Comparison of ENCODE assay signal across 24 cellular contexts in genomic region chr5:42721484-42721883, GRCh38. TPM values are rescaled to one million over a fixed set of nuclear protein-coding genes. Genes with fewer than 3 reads are reported as not detected.
"Had no signal": no experiment of that assay in that cellular context is flagged by ENCODE, and none has a peak within 500 bp of the region (broad histone marks: within the 10 kb centered on the region; RNA-seq: fewer than 3 reads in every experiment).

No MANE protein-coding gene starts in this region.

- H3K4me1 ChIP-seq: colonic mucosa, esophagus squamous epithelium, gastroesophageal sphincter, prostate gland, tibial artery had no signal

- H3K27me3 ChIP-seq: colonic mucosa, dorsolateral prefrontal cortex, esophagus squamous epithelium, gastroesophageal sphincter, tibial artery had no signal

- H3K27ac ChIP-seq: colonic mucosa, dorsolateral prefrontal cortex, esophagus squamous epithelium, gastroesophageal sphincter, prostate gland, tibial artery, VCaP had no signal

- H3K36me3 ChIP-seq: colonic mucosa had no signal

- H3K4me1 Mint-ChIP-seq: mesothelial cell of epicardium had no signal

- H3K4me3 Mint-ChIP-seq: activated CD4-positive, alpha-beta T cell treated with anti-CD3 and anti-CD28 coated beads, Interleukin-2, amount 10 ng/mL, durations not matched to agents 7 days and 5 days; activated naive CD8-positive, alpha-beta T cell treated with anti-CD3 and anti-CD28 coated beads for 36 hours; mesothelial cell of epicardium; naive thymus-derived CD8-positive, alpha-beta T cell; stimulated activated naive CD8-positive, alpha-beta T cell treated with anti-CD3 and anti-CD28 coated beads, Interleukin-15, amount 100 ng/mL, for 72 hours; T-helper 1 cell treated with Interleukin-12 subunit alpha and Interleukin-12 subunit beta and Interleukin-4 antibody, amounts not matched to agents 30 μg/mL and 1 μg/mL, for 36 hours had no signal

- H3K27ac Mint-ChIP-seq: activated CD4-positive, alpha-beta T cell treated with anti-CD3 and anti-CD28 coated beads, Interleukin-2, amount 10 ng/mL, durations not matched to agents 7 days and 5 days; activated naive CD8-positive, alpha-beta T cell treated with anti-CD3 and anti-CD28 coated beads for 36 hours; mesothelial cell of epicardium; naive thymus-derived CD8-positive, alpha-beta T cell; stimulated activated naive CD8-positive, alpha-beta T cell treated with anti-CD3 and anti-CD28 coated beads, Interleukin-15, amount 100 ng/mL, for 72 hours; T-helper 1 cell treated with Interleukin-12 subunit alpha and Interleukin-12 subunit beta and Interleukin-4 antibody, amounts not matched to agents 30 μg/mL and 1 μg/mL, for 36 hours had no signal

- DNase-seq: activated CD4-positive, alpha-beta T cell treated with anti-CD3 and anti-CD28 coated beads, Interleukin-2, amount 10 ng/mL, durations not matched to agents 7 days and 5 days; activated CD4-positive, CD25-positive, alpha-beta regulatory T cell treated with anti-CD3 and anti-CD28 coated beads, Interleukin-2, amount 50 U/mL, for 72 hours; activated naive CD4-positive, alpha-beta T cell treated with Interleukin-2 at 50 U/mL for 16 hours; activated naive CD8-positive, alpha-beta T cell treated with anti-CD3 and anti-CD28 coated beads for 36 hours; activated T-cell treated with anti-CD3 and anti-CD28 coated beads, Interleukin-2, amount 50 U/mL, for 1 hour; amniotic stem cell; colonic mucosa; dorsolateral prefrontal cortex; esophagus squamous epithelium; head of caudate nucleus; hypothalamus; mammary epithelial cell; naive thymus-derived CD8-positive, alpha-beta T cell; right cardiac atrium; stimulated activated CD4-positive, alpha-beta T cell treated with anti-CD3 and anti-CD28 coated beads, Interleukin-12 subunit alpha, Interleukin-12 subunit beta, amount 100 ng/mL, for 4 hours; stimulated activated naive CD8-positive, alpha-beta T cell treated with anti-CD3 and anti-CD28 coated beads, Interleukin-15, amount 100 ng/mL, for 72 hours; tibial artery had no signal

- ATAC-seq: gastroesophageal sphincter; left ventricle myocardium superior; naive thymus-derived CD8-positive, alpha-beta T cell; right cardiac atrium; stimulated activated naive CD8-positive, alpha-beta T cell treated with anti-CD3 and anti-CD28 coated beads, Interleukin-15, amount 100 ng/mL, for 72 hours had no signal

- H3K9me3 Mint-ChIP-seq: activated CD4-positive, alpha-beta T cell treated with anti-CD3 and anti-CD28 coated beads, Interleukin-2, amount 10 ng/mL, durations not matched to agents 7 days and 5 days; activated naive CD8-positive, alpha-beta T cell treated with anti-CD3 and anti-CD28 coated beads for 36 hours; mesothelial cell of epicardium; naive thymus-derived CD8-positive, alpha-beta T cell; stimulated activated naive CD8-positive, alpha-beta T cell treated with anti-CD3 and anti-CD28 coated beads, Interleukin-15, amount 100 ng/mL, for 72 hours; T-helper 1 cell treated with Interleukin-12 subunit alpha and Interleukin-12 subunit beta and Interleukin-4 antibody, amounts not matched to agents 30 μg/mL and 1 μg/mL, for 36 hours had no signal

- H3K4me3 ChIP-seq: colonic mucosa, dorsolateral prefrontal cortex, esophagus squamous epithelium, gastroesophageal sphincter, prostate gland, tibial artery had no signal

- H3K36me3 Mint-ChIP-seq: activated naive CD8-positive, alpha-beta T cell treated with anti-CD3 and anti-CD28 coated beads for 36 hours; mesothelial cell of epicardium; naive thymus-derived CD8-positive, alpha-beta T cell had no signal

- H3K9me3 ChIP-seq: colonic mucosa, esophagus squamous epithelium, gastroesophageal sphincter, prostate gland, tibial artery had no signal

RNA-seq across cellular contexts. Expression of gene CCDC152, which starts 35.1 kb away (rescaled TPM):
- total RNA-seq: mesothelial cell of epicardium, osteocyte had no signal
